Comparison of ENCODE assay signal across 1 cellular context in the genomic region with DNA sequence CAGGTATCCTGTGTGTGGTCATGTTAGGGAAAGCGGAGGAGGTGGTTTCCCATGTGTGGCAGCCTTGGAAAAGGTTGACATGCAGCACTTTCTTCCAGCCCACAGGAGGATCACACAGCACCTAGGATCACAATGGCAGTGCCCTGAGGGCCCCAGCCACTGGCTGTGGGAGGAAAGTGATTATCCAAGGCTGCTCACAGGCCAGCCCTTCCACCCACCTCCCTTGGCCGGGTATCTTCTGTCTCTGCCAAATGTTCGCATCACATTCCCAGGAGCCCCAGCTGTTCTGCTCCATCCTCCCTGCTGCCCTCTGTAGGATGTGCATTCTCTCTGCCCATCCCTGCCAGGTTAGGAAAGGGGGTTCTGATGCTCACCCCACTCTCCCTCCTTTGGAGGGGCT.
TF ChIP-seq lines count a peak whose summit lies in the region.

No MANE protein-coding gene starts in this region.

TF ChIP-seq in H1, 55 proteins besides CTCF, POLR2A, EP300 and RAD21:
- TF ChIP-seq TAF1 (IDR thresholded peaks at IDR 0.05; ENCODE audit: low read depth, low read length) (no peak), TEAD4 (IDR thresholded peaks at IDR 0.05; ENCODE audit: low read depth, low read length) (peak; percentile 53; the same call in 1 of the 2 replicates)
